In genomic region chr16:46817961-46818360, GRCh38 we compare ENCODE assay signal across 18 cellular contexts. TPM values are rescaled to one million over a fixed set of nuclear protein-coding genes. Genes with fewer than 3 reads are reported as not detected.
DNase-seq lines count a peak whose midpoint lies in the region; ATAC-seq and TF ChIP-seq lines count a peak whose summit lies in the region.
"Had no signal": no experiment of that assay in that cellular context is flagged by ENCODE, and none has a peak within 500 bp of the region (broad histone marks: within the 10 kb centered on the region; RNA-seq: fewer than 3 reads in every experiment).

No MANE protein-coding gene starts in this region.

- DNase-seq in Daoy (ENCODE audit: low read depth) = peak; percentile 17
- DNase-seq in HFFc6 = peak; percentile 19
- peak; percentile 19 for DNase-seq in fibroblast of mammary gland (ENCODE audit: low read depth)
- no peak for DNase-seq in spleen
- no peak for DNase-seq in activated naive CD8-positive, alpha-beta T cell treated with anti-CD3 and anti-CD28 coated beads for 36 hours
- no peak for DNase-seq in left ventricle myocardium superior
- DNase-seq: activated CD4-positive, alpha-beta T cell treated with anti-CD3 and anti-CD28 coated beads, Interleukin-2, amount 50 U/mL, for 48 hours; anterior cingulate cortex; CD4-positive, CD25-positive, alpha-beta regulatory T cell; lower lobe of right lung; NCI-H187 treated with DMSO at 0.1 percent for 48 hours; right cardiac atrium; stimulated activated CD4-positive, alpha-beta T cell treated with anti-CD3 and anti-CD28 coated beads, Interleukin-15, amount 100 ng/mL, for 24 hours; T-cell had no signal

- TF ChIP-seq CTCF in HFFc6 (IDR thresholded peaks at IDR 0.05) (no peak), fibroblast of mammary gland (conservative IDR thresholded peaks at IDR 0.05; ENCODE audit: control insufficient read depth, insufficient read depth, low read depth, low read length) (no peak), spleen (IDR thresholded peaks at IDR 0.05 in 8 of 11, conservative IDR thresholded peaks at IDR 0.05 in 3 of 11) (no peak)

- peaks cover 0 to 7% (median 2%) of the 10 kb centered on the region in 8 donors for H3K9me3 ChIP-seq in spleen
- H3K9me3 ChIP-seq: lower lobe of right lung, thoracic aorta had no signal

- H3K27ac ChIP-seq in spleen = no peak overlapping the region
- H3K27ac ChIP-seq: lower lobe of right lung, thoracic aorta had no signal

- no peak overlapping the region for H3K4me3 Mint-ChIP-seq in HFFc6
- H3K4me3 Mint-ChIP-seq in activated naive CD8-positive, alpha-beta T cell treated with anti-CD3 and anti-CD28 coated beads for 36 hours = no peak overlapping the region
- H3K4me3 Mint-ChIP-seq: T-cell had no signal

- peaks cover 0 to 36% (median 15%) of the 10 kb centered on the region in 6 donors for H3K4me1 ChIP-seq in spleen
- H3K4me1 ChIP-seq: lower lobe of right lung had no signal

- intact Hi-C loops in spleen (cut with DNase I; ENCODE audit: low total_unique reads) (no loop called here), left ventricle myocardium superior (cut with micrococcal nuclease) (no loop called here)

- H3K27me3 ChIP-seq in spleen (replicated peaks in 1 of 7) = no peaks in the 10 kb centered on the region

- H3K36me3 ChIP-seq in spleen = peaks cover 0 to 6% (median 0%) of the 10 kb centered on the region in 6 donors
- H3K36me3 ChIP-seq: lower lobe of right lung, thoracic aorta had no signal

- peaks cover 38% of the 10 kb centered on the region for H3K4me1 Mint-ChIP-seq in HFFc6 (ENCODE audit: low read depth)
- peaks cover 22% of the 10 kb centered on the region for H3K4me1 Mint-ChIP-seq in activated naive CD8-positive, alpha-beta T cell treated with anti-CD3 and anti-CD28 coated beads for 36 hours

- 0 out of 2 replicates have a peak, but pooled peaks cover 1% of the 10 kb centered on the region for H3K27me3 Mint-ChIP-seq in HFFc6 (ENCODE audit: insufficient read depth)
- no peaks in the 10 kb centered on the region for H3K27me3 Mint-ChIP-seq in activated naive CD8-positive, alpha-beta T cell treated with anti-CD3 and anti-CD28 coated beads for 36 hours
- H3K27me3 Mint-ChIP-seq: CD4-positive, CD25-positive, alpha-beta regulatory T cell; T-cell had no signal

- peaks cover 8% of the 10 kb centered on the region for H3K9me3 Mint-ChIP-seq in HFFc6
- peaks cover 12% of the 10 kb centered on the region for H3K9me3 Mint-ChIP-seq in activated naive CD8-positive, alpha-beta T cell treated with anti-CD3 and anti-CD28 coated beads for 36 hours

- 72 to 88% (median 87%) methylated on average over 2 of the region's 2 CpGs for WGBS in spleen, 5 donors

- no peak for TF ChIP-seq POLR2A in spleen (IDR thresholded peaks at IDR 0.05)

- ATAC-seq in SK-N-SH treated with all-trans-retinoic acid at 6 μM for 48 hours (0 out of 3 replicates have a peak, but pooled peaks have one; percentile 32), GM21360 (IDR thresholded peaks at IDR 0.05; ENCODE audit: unreplicated experiment) (no peak), left ventricle myocardium superior (no peak)
- ATAC-seq: lower lobe of right lung, right cardiac atrium, Right ventricle myocardium inferior, T-cell had no signal

- peaks cover 34% of the 10 kb centered on the region for H3K36me3 Mint-ChIP-seq in HFFc6 (ENCODE audit: low read depth)
- H3K36me3 Mint-ChIP-seq in activated naive CD8-positive, alpha-beta T cell treated with anti-CD3 and anti-CD28 coated beads for 36 hours = peaks cover 41% of the 10 kb centered on the region

- H3K4me3 ChIP-seq in fibroblast of mammary gland (ENCODE audit: control insufficient read depth, low read depth, low read length) (no peak overlapping the region), spleen (no peak overlapping the region)
- H3K4me3 ChIP-seq: lower lobe of right lung, thoracic aorta had no signal

- no peak overlapping the region for H3K27ac Mint-ChIP-seq in HFFc6
- H3K27ac Mint-ChIP-seq in activated naive CD8-positive, alpha-beta T cell treated with anti-CD3 and anti-CD28 coated beads for 36 hours = no peak overlapping the region
- H3K27ac Mint-ChIP-seq: T-cell had no signal

TF ChIP-seq in SK-N-SH treated with all-trans-retinoic acid at 6 μM for 48 hours, 23 proteins besides CTCF, POLR2A, EP300 and RAD21 (continues in another document):
- TF ChIP-seq ARNTL (CRISPR knock-in tag; IDR thresholded peaks at IDR 0.05; ENCODE audit: borderline replicate concordance, low read depth) = no peak
- no peak for TF ChIP-seq ISL1 (CRISPR knock-in tag; IDR thresholded peaks at IDR 0.05)
- no peak for TF ChIP-seq ZC3H10 (CRISPR knock-in tag; IDR thresholded peaks at IDR 0.05)
- no peak for TF ChIP-seq OSR1 (CRISPR knock-in tag; IDR thresholded peaks at IDR 0.05)
- TF ChIP-seq TSHZ2 (CRISPR knock-in tag; IDR thresholded peaks at IDR 0.05) = no peak
- TF ChIP-seq ZNF70 (CRISPR knock-in tag; IDR thresholded peaks at IDR 0.05) = no peak
- no peak for TF ChIP-seq CREB5 (CRISPR knock-in tag; IDR thresholded peaks at IDR 0.05; ENCODE audit: low read depth)
- TF ChIP-seq ZFP3 (CRISPR knock-in tag; IDR thresholded peaks at IDR 0.05) = no peak
- no peak for TF ChIP-seq PPARA (CRISPR knock-in tag; IDR thresholded peaks at IDR 0.05; ENCODE audit: borderline replicate concordance)
- no peak for TF ChIP-seq ZFP30 (CRISPR knock-in tag; IDR thresholded peaks at IDR 0.05)
- no peak for TF ChIP-seq CSDC2 (CRISPR knock-in tag; IDR thresholded peaks at IDR 0.05)
- TF ChIP-seq PATZ1 (CRISPR knock-in tag; IDR thresholded peaks at IDR 0.05; ENCODE audit: borderline replicate concordance) = no peak
- TF ChIP-seq ZNF565 (CRISPR knock-in tag; conservative IDR thresholded peaks at IDR 0.05; ENCODE audit: low read depth) = no peak
- TF ChIP-seq ZNF8 (CRISPR knock-in tag; IDR thresholded peaks at IDR 0.05) = no peak

RNA-seq across cellular contexts. Expression of gene C16orf87, which starts 13.0 kb away (rescaled TPM):
- total RNA-seq in Daoy (2014; rRNA removed; shearing (Covaris generic)) = 17.4 and 19.1 TPM in 2 replicates
- 10 to 100 TPM; 14.6 to 17.5 (median 15.4) TPM for total RNA-seq in HFFc6 (2021; fragmentation: NEBNext Ultra II Directional; extraction: Animal tissue kit (Norgen Biotek cat#: 25700))
- total RNA-seq in spleen (10 to 100 TPM in 1 of 7 donors, 1 to 10 TPM in 6; 7.7 to 10.3 (median 8.9) TPM), left ventricle myocardium superior (15.2 TPM)
- polyA plus RNA-seq in spleen = 1 to 10 TPM; 7.2 to 7.6 (median 7.3) TPM
- total RNA-seq in activated naive CD8-positive, alpha-beta T cell treated with anti-CD3 and anti-CD28 coated beads for 36 hours = 10 to 100 TPM; 16.5 to 17.9 TPM

Comparison
In these comparisons a context has a peak if more than half of its experiments do, and no peak if none do; other contexts are left out.
1. DNase-seq: peak in Daoy (single experiment), HFFc6 (single experiment) and fibroblast of mammary gland (single experiment); none in spleen (single experiment), activated naive CD8-positive, alpha-beta T cell treated with anti-CD3 and anti-CD28 coated beads for 36 hours (single experiment) and left ventricle myocardium superior (single experiment).